ENCODE assay signal across 1 cellular context in genomic region chr11:111845256-111846028, GRCh38.
TF ChIP-seq lines count a peak whose summit lies in the region.

No MANE protein-coding gene starts in this region.

TF ChIP-seq in WTC11, 78 proteins besides CTCF, POLR2A, EP300 and RAD21 (continued from another document):
- TF ChIP-seq ARID4B (CRISPR knock-in tag; IDR thresholded peaks at IDR 0.05; ENCODE audit: borderline replicate concordance) (no peak), ATF6 (CRISPR knock-in tag; IDR thresholded peaks at IDR 0.05) (no peak), CBFB (CRISPR knock-in tag; IDR thresholded peaks at IDR 0.05; ENCODE audit: low read depth) (no peak), ZNF121 (CRISPR knock-in tag; IDR thresholded peaks at IDR 0.05) (no peak), ZBTB21 (CRISPR knock-in tag; IDR thresholded peaks at IDR 0.05; ENCODE audit: borderline replicate concordance) (no peak), SMAD3 (CRISPR knock-in tag; IDR thresholded peaks at IDR 0.05; ENCODE audit: borderline replicate concordance) (no peak)
- TF ChIP-seq, protein P1, sequence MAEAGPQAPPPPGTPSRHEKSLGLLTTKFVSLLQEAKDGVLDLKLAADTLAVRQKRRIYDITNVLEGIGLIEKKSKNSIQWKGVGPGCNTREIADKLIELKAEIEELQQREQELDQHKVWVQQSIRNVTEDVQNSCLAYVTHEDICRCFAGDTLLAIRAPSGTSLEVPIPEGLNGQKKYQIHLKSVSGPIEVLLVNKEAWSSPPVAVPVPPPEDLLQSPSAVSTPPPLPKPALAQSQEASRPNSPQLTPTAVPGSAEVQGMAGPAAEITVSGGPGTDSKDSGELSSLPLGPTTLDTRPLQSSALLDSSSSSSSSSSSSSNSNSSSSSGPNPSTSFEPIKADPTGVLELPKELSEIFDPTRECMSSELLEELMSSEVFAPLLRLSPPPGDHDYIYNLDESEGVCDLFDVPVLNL (CRISPR knock-in tag; IDR thresholded peaks at IDR 0.05; ENCODE audit: borderline replicate concordance, low read depth), result no peak
- TF ChIP-seq, protein P2, sequence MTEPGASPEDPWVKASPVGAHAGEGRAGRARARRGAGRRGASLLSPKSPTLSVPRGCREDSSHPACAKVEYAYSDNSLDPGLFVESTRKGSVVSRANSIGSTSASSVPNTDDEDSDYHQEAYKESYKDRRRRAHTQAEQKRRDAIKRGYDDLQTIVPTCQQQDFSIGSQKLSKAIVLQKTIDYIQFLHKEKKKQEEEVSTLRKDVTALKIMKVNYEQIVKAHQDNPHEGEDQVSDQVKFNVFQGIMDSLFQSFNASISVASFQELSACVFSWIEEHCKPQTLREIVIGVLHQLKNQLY (CRISPR knock-in tag; IDR thresholded peaks at IDR 0.05), result no peak
- TF ChIP-seq, protein P3, sequence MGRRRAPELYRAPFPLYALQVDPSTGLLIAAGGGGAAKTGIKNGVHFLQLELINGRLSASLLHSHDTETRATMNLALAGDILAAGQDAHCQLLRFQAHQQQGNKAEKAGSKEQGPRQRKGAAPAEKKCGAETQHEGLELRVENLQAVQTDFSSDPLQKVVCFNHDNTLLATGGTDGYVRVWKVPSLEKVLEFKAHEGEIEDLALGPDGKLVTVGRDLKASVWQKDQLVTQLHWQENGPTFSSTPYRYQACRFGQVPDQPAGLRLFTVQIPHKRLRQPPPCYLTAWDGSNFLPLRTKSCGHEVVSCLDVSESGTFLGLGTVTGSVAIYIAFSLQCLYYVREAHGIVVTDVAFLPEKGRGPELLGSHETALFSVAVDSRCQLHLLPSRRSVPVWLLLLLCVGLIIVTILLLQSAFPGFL (CRISPR knock-in tag; IDR thresholded peaks at IDR 0.05; ENCODE audit: borderline replicate concordance), result no peak
